In the genomic region with DNA sequence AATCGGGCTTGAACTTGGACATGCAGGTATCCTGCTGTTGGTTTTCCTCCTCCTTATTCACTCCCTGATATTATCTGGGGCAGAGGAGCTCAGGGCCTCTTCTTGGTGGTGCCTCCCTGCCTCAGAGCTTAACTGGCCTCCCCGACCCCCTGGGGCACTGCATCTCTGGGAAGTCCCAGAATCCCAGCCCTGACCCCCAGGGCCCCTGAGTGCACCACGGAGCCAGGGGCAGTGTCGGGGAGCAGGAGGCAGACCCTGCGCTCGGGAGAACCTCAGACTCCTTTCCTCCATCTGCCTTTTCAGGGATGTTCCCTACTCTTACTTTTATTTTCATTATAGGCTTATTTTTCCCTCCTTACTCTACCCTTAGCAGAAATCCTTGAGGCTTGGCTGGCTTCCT, we compare ENCODE assay signal across 19 cellular contexts.
A peak's percentile ranks its signal among the peaks of the same experiment; 100 is the strongest.
DNase-seq lines count a peak whose midpoint lies in the region; ATAC-seq and TF ChIP-seq lines count a peak whose summit lies in the region.
"Had no signal": no experiment of that assay in that cellular context is flagged by ENCODE, and none has a peak within 500 bp of the region (broad histone marks: within the 10 kb centered on the region; RNA-seq: fewer than 3 reads in every experiment).

No MANE protein-coding gene starts in this region.

- no peaks in the 10 kb centered on the region for H3K36me3 ChIP-seq in colonic mucosa
- H3K36me3 ChIP-seq: MG63 had no signal

- no peak overlapping the region for H3K27ac ChIP-seq in colonic mucosa

- H3K9ac ChIP-seq in colonic mucosa (ENCODE audit: low read depth in 2 of 2, low read length in 2 of 2), result no peak overlapping the region

- H3K4me3 Mint-ChIP-seq in stimulated activated effector memory CD8-positive, alpha-beta T cell treated with anti-CD3 and anti-CD28 coated beads, Interleukin-12 subunit alpha, Interleukin-12 subunit beta, amount 100 ng/mL, for 72 hours, result no peak overlapping the region
- H3K4me3 Mint-ChIP-seq: B cell; CD4-positive, CD25-positive, alpha-beta regulatory T cell had no signal

- no peaks in the 10 kb centered on the region for H3K4me1 Mint-ChIP-seq in stimulated activated effector memory CD8-positive, alpha-beta T cell treated with anti-CD3 and anti-CD28 coated beads, Interleukin-12 subunit alpha, Interleukin-12 subunit beta, amount 100 ng/mL, for 72 hours
- H3K4me1 Mint-ChIP-seq: B cell; CD4-positive, CD25-positive, alpha-beta regulatory T cell had no signal

- DNase-seq in activated effector memory CD4-positive, alpha-beta T cell treated with anti-CD3 and anti-CD28 coated beads, Interleukin-2, amount 50 U/mL, for 16 hours, result peak; percentile 39
- DNase-seq in activated effector memory CD4-positive, alpha-beta T cell treated with Interleukin-2 at 50 U/mL for 16 hours, result no peak
- DNase-seq in islet precursor cell (peak; percentile 22), posterior vena cava (ENCODE audit: low spot score) (peak; percentile 32), colonic mucosa (no peak), NCI-H1417 treated with DMSO at 0.1 percent for 48 hours (lab: John Stamatoyannopoulos, UW) (no peak), NCI-H1694 treated with DMSO at 0.1 percent for 48 hours (lab: John Stamatoyannopoulos, UW) (no peak)
- DNase-seq in stimulated activated effector memory CD8-positive, alpha-beta T cell treated with anti-CD3 and anti-CD28 coated beads, Interleukin-12 subunit alpha, Interleukin-12 subunit beta, amount 100 ng/mL, for 72 hours (ENCODE audit: low spot score in 2 of 2), result no peak
- DNase-seq: CD4-positive, CD25-positive, alpha-beta regulatory T cell; COR-L47; Kasumi-1; MG63; NCI-H1048; NCI-H1694; NCI-H2107; NCI-H510A; NCI-H774; SHP77 had no signal

- peaks cover 5% of the 10 kb centered on the region for H3K9me3 Mint-ChIP-seq in stimulated activated effector memory CD8-positive, alpha-beta T cell treated with anti-CD3 and anti-CD28 coated beads, Interleukin-12 subunit alpha, Interleukin-12 subunit beta, amount 100 ng/mL, for 72 hours

- H3K36me3 Mint-ChIP-seq in stimulated activated effector memory CD8-positive, alpha-beta T cell treated with anti-CD3 and anti-CD28 coated beads, Interleukin-12 subunit alpha, Interleukin-12 subunit beta, amount 100 ng/mL, for 72 hours, result no peaks in the 10 kb centered on the region
- H3K36me3 Mint-ChIP-seq: CD4-positive, CD25-positive, alpha-beta regulatory T cell had no signal

- ATAC-seq in stimulated activated effector memory CD8-positive, alpha-beta T cell treated with anti-CD3 and anti-CD28 coated beads, Interleukin-12 subunit alpha, Interleukin-12 subunit beta, amount 100 ng/mL, for 72 hours, result no peak

- no peak overlapping the region for H3K4me3 ChIP-seq in colonic mucosa
- H3K4me3 ChIP-seq: MG63 had no signal

- H3K27ac Mint-ChIP-seq in stimulated activated effector memory CD8-positive, alpha-beta T cell treated with anti-CD3 and anti-CD28 coated beads, Interleukin-12 subunit alpha, Interleukin-12 subunit beta, amount 100 ng/mL, for 72 hours, result no peak overlapping the region
- H3K27ac Mint-ChIP-seq: B cell; CD4-positive, CD25-positive, alpha-beta regulatory T cell had no signal

- TF ChIP-seq CTCF in colonic mucosa (IDR thresholded peaks at IDR 0.05), result no peak

- intact Hi-C loops in posterior vena cava (cut with DNase I), result no loop called here
- intact Hi-C loops in colonic mucosa (cut with DNase I), result no loop called here

- no peaks in the 10 kb centered on the region for H3K9me3 ChIP-seq in colonic mucosa
- H3K9me3 ChIP-seq: MG63 had no signal

- no peaks in the 10 kb centered on the region for H3K4me1 ChIP-seq in colonic mucosa

- no peaks in the 10 kb centered on the region for H3K27me3 ChIP-seq in colonic mucosa

Comparison
In these comparisons a context has a peak if more than half of its experiments do, and no peak if none do; other contexts are left out.
1. DNase-seq: peak in activated effector memory CD4-positive, alpha-beta T cell treated with anti-CD3 and anti-CD28 coated beads, Interleukin-2, amount 50 U/mL, for 16 hours (single experiment), islet precursor cell (single experiment) and posterior vena cava (single experiment); none in activated effector memory CD4-positive, alpha-beta T cell treated with Interleukin-2 at 50 U/mL for 16 hours (single experiment), colonic mucosa (single experiment), NCI-H1417 treated with DMSO at 0.1 percent for 48 hours (single experiment), NCI-H1694 treated with DMSO at 0.1 percent for 48 hours (single experiment) and stimulated activated effector memory CD8-positive, alpha-beta T cell treated with anti-CD3 and anti-CD28 coated beads, Interleukin-12 subunit alpha, Interleukin-12 subunit beta, amount 100 ng/mL, for 72 hours (0 of 2).